Comparison of ENCODE assay signal across 8 cellular contexts in the genomic region with DNA sequence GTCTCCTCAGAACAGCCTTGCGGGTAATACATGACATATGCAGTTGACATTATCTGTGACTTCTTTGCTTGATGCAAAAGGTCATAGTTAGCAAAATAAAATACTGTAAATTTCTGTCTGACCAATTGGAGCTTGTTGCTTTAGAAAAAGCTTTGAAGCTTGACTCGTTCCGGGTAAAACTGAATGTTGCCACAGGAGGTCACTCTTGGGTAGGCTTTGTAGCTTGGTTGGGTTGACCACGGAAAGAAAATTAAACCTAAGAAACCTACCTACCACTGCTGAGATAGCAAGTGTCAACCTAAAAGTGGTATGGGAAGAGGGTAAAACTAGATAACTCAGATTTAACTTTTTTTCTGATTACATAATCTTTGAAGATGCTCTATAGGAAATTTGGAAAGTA.
DNase-seq lines count a peak whose midpoint lies in the region; ATAC-seq, FAIRE-seq and TF ChIP-seq lines count a peak whose summit lies in the region.

No MANE protein-coding gene starts in this region.

- ATAC-seq in HG03095 (IDR thresholded peaks at IDR 0.05; ENCODE audit: unreplicated experiment) (peak; percentile 83), RWPE2 (ENCODE audit: low read depth) (peak; percentile 27; the same call in 1 of the 3 replicates), memory B cell (ENCODE audit: low read depth) (peak; percentile 71), HG03139 (IDR thresholded peaks at IDR 0.05; ENCODE audit: unreplicated experiment) (no peak)

- peak; percentile 90 for FAIRE-seq in A204.1 (lab: Jason Lieb, UNC)

- H3K27me3 Mint-ChIP-seq in memory B cell: no peaks in the 10 kb centered on the region

- TF ChIP-seq CTCF in RWPE2 (IDR thresholded peaks at IDR 0.05; ENCODE audit: poor library complexity, severe bottlenecking): peak; percentile 35

- no peak overlapping the region for H3K27ac Mint-ChIP-seq in memory B cell

- no peak overlapping the region for H3K4me3 ChIP-seq in RWPE2 (ENCODE audit: severe bottlenecking)

- H3K4me1 Mint-ChIP-seq in memory B cell: no peaks in the 10 kb centered on the region

- H3K27ac ChIP-seq in RWPE2 (ENCODE audit: poor library complexity, severe bottlenecking): no peak overlapping the region

- H3K4me3 Mint-ChIP-seq in memory B cell: no peak overlapping the region

- H3K36me3 Mint-ChIP-seq in memory B cell: peaks cover 3% of the 10 kb centered on the region

- H3K9me3 ChIP-seq in RWPE2 (ENCODE audit: severe bottlenecking): no peaks in the 10 kb centered on the region

- no peaks in the 10 kb centered on the region for H3K27me3 ChIP-seq in RWPE2 (ENCODE audit: insufficient read depth, poor library complexity, severe bottlenecking)

- peaks cover 8% of the 10 kb centered on the region; the same call in 1 of the 2 replicates for H3K36me3 ChIP-seq in RWPE2 (ENCODE audit: low read depth)

- DNase-seq in EH (ENCODE audit: low read depth): peak; percentile 55
- no peak for DNase-seq in RWPE2 (ENCODE audit: low spot score)
- DNase-seq in cerebellar cortex (ENCODE audit: low spot score): peak; percentile 61
- DNase-seq in memory B cell (ENCODE audit: low spot score in 2 of 2): peak; percentile 42 to 55
- DNase-seq in 8988T: no peak

- no peaks in the 10 kb centered on the region for H3K9me3 Mint-ChIP-seq in memory B cell

- H3K4me1 ChIP-seq in RWPE2 (ENCODE audit: insufficient read depth, poor library complexity, severe bottlenecking): no peaks in the 10 kb centered on the region

Comparison
In these comparisons a context has a peak if more than half of its experiments do, and no peak if none do; other contexts are left out.
1. DNase-seq: peak in EH (single experiment), cerebellar cortex (single experiment) and memory B cell (2 of 2); none in RWPE2 (single experiment) and 8988T (single experiment).